In the genomic region with DNA sequence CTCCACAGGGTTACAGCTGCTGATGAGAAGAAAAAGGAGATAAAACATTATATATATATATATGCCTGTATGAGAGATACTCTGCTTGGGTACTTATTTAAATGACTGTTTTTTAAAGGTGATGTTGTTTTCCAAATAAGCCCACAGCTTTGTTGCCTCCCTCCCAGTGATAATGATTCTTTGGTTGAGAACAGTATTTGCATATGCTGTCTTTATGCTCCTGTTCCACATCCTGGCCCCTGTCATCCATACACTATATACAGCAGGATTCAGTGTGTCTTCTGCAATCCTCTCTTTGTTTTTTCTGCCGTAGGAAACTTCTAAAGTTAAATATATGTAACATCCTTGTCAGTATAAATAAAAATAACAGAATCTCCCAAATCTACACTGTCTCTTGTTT, we compare ENCODE assay signal across 25 cellular contexts.
"Had no signal": no experiment of that assay in that cellular context is flagged by ENCODE, and none has a peak within 500 bp of the region (broad histone marks: within the 10 kb centered on the region; RNA-seq: fewer than 3 reads in every experiment).

No MANE protein-coding gene starts in this region.

- H3K36me3 Mint-ChIP-seq: stimulated activated memory B cell treated with anti-CD40 and anti-IgM and Interleukin-4, amounts not matched to agents 10 μg/mL and 1 μg/mL and 100 μg/mL, for 72 hours had no signal

- H3K9me3 Mint-ChIP-seq: immature natural killer cell; naive thymus-derived CD8-positive, alpha-beta T cell; nephron; neural crest cell; stimulated activated memory B cell treated with anti-CD40 and anti-IgM and Interleukin-4, amounts not matched to agents 10 μg/mL and 1 μg/mL and 100 μg/mL, for 72 hours had no signal

- H3K4me3 Mint-ChIP-seq: immature natural killer cell; naive thymus-derived CD8-positive, alpha-beta T cell; nephron; neural crest cell; stimulated activated memory B cell treated with anti-CD40 and anti-IgM and Interleukin-4, amounts not matched to agents 10 μg/mL and 1 μg/mL and 100 μg/mL, for 72 hours had no signal

- H3K27ac Mint-ChIP-seq: immature natural killer cell; naive thymus-derived CD8-positive, alpha-beta T cell; nephron; progenitor cell of endocrine pancreas; stimulated activated memory B cell treated with anti-CD40 and anti-IgM and Interleukin-4, amounts not matched to agents 10 μg/mL and 1 μg/mL and 100 μg/mL, for 72 hours had no signal

- ATAC-seq: left colon; left lung; lower lobe of right lung; naive thymus-derived CD8-positive, alpha-beta T cell; right lobe of liver; stimulated activated memory B cell treated with anti-CD40 and anti-IgM and Interleukin-4, amounts not matched to agents 10 μg/mL and 1 μg/mL and 100 μg/mL, for 72 hours had no signal

- H3K27me3 Mint-ChIP-seq: naive thymus-derived CD8-positive, alpha-beta T cell; progenitor cell of endocrine pancreas; stimulated activated memory B cell treated with anti-CD40 and anti-IgM and Interleukin-4, amounts not matched to agents 10 μg/mL and 1 μg/mL and 100 μg/mL, for 72 hours had no signal

- H3K4me1 Mint-ChIP-seq: naive thymus-derived CD8-positive, alpha-beta T cell; stimulated activated memory B cell treated with anti-CD40 and anti-IgM and Interleukin-4, amounts not matched to agents 10 μg/mL and 1 μg/mL and 100 μg/mL, for 72 hours had no signal

- DNase-seq: hypothalamus; immature natural killer cell; kidney; left colon; left lung; lower lobe of right lung; mammary epithelial cell; mesenchymal stem cell; naive thymus-derived CD8-positive, alpha-beta T cell; ovary; right lobe of liver; stimulated activated CD4-positive, alpha-beta T cell treated with anti-CD3 and anti-CD28 coated beads, Interleukin-1b, Interleukin-23, amount 100 ng/mL, for 48 hours; stimulated activated CD4-positive, alpha-beta T cell treated with anti-CD3 and anti-CD28 coated beads, Interleukin-2, amount 100 ng/mL, for 48 hours; stimulated activated CD4-positive, alpha-beta T cell treated with anti-CD3 and anti-CD28 coated beads, Interleukin-4, amount 100 ng/mL, for 4 hours; stimulated activated CD8-positive, alpha-beta memory T cell treated with anti-CD3 and anti-CD28 coated beads, Interleukin-4, amount 100 ng/mL, for 48 hours; stimulated activated naive CD4-positive, alpha-beta T cell treated with Interleukin-2 at 50 U/mL for 16 hours; stomach; testis; thyroid gland; transverse colon; upper lobe of left lung had no signal
